Comparison of ENCODE assay signal across 18 cellular contexts in genomic region chr2:37096568-37096967, GRCh38.
"Had no signal": no experiment of that assay in that cellular context is flagged by ENCODE, and none has a peak within 500 bp of the region (broad histone marks: within the 10 kb centered on the region; RNA-seq: fewer than 3 reads in every experiment).

No MANE protein-coding gene starts in this region.

- H3K4me1 ChIP-seq: body of pancreas, esophagus squamous epithelium had no signal

- H3K4me3 Mint-ChIP-seq: activated CD8-positive, alpha-beta T cell treated with anti-CD3 and anti-CD28 coated beads for 36 hours; natural killer cell treated with Interleukin-12 subunit alpha and Interleukin-12 subunit beta and Interleukin-15 and Interleukin-18, amount 100 ng/mL, for 72 hours; type B pancreatic cell had no signal

- H3K27ac ChIP-seq: body of pancreas, esophagus squamous epithelium, WERI-Rb-1 had no signal

- H3K27me3 Mint-ChIP-seq: activated CD8-positive, alpha-beta T cell treated with anti-CD3 and anti-CD28 coated beads for 36 hours; natural killer cell treated with Interleukin-12 subunit alpha and Interleukin-12 subunit beta and Interleukin-15 and Interleukin-18, amount 100 ng/mL, for 72 hours; type B pancreatic cell had no signal

- H3K9ac ChIP-seq: SK-N-SH had no signal

- H3K9me3 Mint-ChIP-seq: activated CD8-positive, alpha-beta T cell treated with anti-CD3 and anti-CD28 coated beads for 36 hours; natural killer cell treated with Interleukin-12 subunit alpha and Interleukin-12 subunit beta and Interleukin-15 and Interleukin-18, amount 100 ng/mL, for 72 hours; type B pancreatic cell had no signal

- DNase-seq: activated CD4-positive, alpha-beta T cell treated with anti-CD3 and anti-CD28 coated beads for 4 hours; activated CD8-positive, alpha-beta T cell treated with anti-CD3 and anti-CD28 coated beads for 36 hours; activated gamma-delta T cell treated with Interleukin-2 at 50 U/mL for 16 hours; activated T-cell treated with anti-CD3 and anti-CD28 coated beads, Interleukin-2, amount 50 U/mL, for 48 hours; amniotic stem cell; body of pancreas; cortex of kidney; effector CD8-positive, alpha-beta T cell; esophagus squamous epithelium; hippocampal formation; mucosa of descending colon; SK-N-SH; stimulated activated CD4-positive, alpha-beta T cell treated with anti-CD3 and anti-CD28 coated beads, Interleukin-2, amount 100 ng/mL, for 48 hours; stimulated activated naive CD4-positive, alpha-beta T cell; T-helper 1 cell; WERI-Rb-1 had no signal

- ATAC-seq: activated CD8-positive, alpha-beta T cell treated with anti-CD3 and anti-CD28 coated beads for 36 hours; body of pancreas; mucosa of descending colon; natural killer cell treated with Interleukin-12 subunit alpha and Interleukin-12 subunit beta and Interleukin-15 and Interleukin-18, amount 100 ng/mL, for 72 hours had no signal

- H3K27me3 ChIP-seq: body of pancreas, esophagus squamous epithelium had no signal

- H3K27ac Mint-ChIP-seq: activated CD8-positive, alpha-beta T cell treated with anti-CD3 and anti-CD28 coated beads for 36 hours; type B pancreatic cell had no signal

- H3K9me3 ChIP-seq: body of pancreas, esophagus squamous epithelium, mucosa of descending colon, SK-N-SH had no signal

- H3K4me3 ChIP-seq: body of pancreas, esophagus squamous epithelium, mucosa of descending colon had no signal

- H3K4me2 ChIP-seq: SK-N-SH had no signal
